Comparison of ENCODE assay signal across 24 cellular contexts in genomic region chr17:69143683-69144231, GRCh38. TPM values are rescaled to one million over a fixed set of nuclear protein-coding genes. Genes with fewer than 3 reads are reported as not detected.
"Had no signal": no experiment of that assay in that cellular context is flagged by ENCODE, and none has a peak within 500 bp of the region (broad histone marks: within the 10 kb centered on the region; RNA-seq: fewer than 3 reads in every experiment).

No MANE protein-coding gene starts in this region.

- H3K4me3 Mint-ChIP-seq: activated B cell treated with CpG ODN at 0.5 μM for 24 hours; activated naive CD4-positive, alpha-beta T cell treated with anti-CD3 and anti-CD28 coated beads for 36 hours; activated T-cell treated with anti-CD3 and anti-CD28 coated beads, Interleukin-2, amount 50 U/mL, for 72 hours; endodermal cell; memory B cell; nephron progenitor cell; stimulated activated effector memory CD8-positive, alpha-beta T cell treated with anti-CD3 and anti-CD28 coated beads, Interleukin-12 subunit alpha, Interleukin-12 subunit beta, amount 100 ng/mL, for 72 hours; stimulated activated naive CD8-positive, alpha-beta T cell treated with anti-CD3 and anti-CD28 coated beads, Interleukin-15, amount 100 ng/mL, for 72 hours; T-helper 1 cell treated with Interleukin-12 subunit alpha and Interleukin-12 subunit beta and Interleukin-4 antibody, amounts not matched to agents 30 μg/mL and 1 μg/mL, for 36 hours had no signal

- ATAC-seq: activated T-cell treated with anti-CD3 and anti-CD28 coated beads, Interleukin-2, amount 50 U/mL, for 72 hours; left lung; sciatic nerve; stimulated activated effector memory CD8-positive, alpha-beta T cell treated with anti-CD3 and anti-CD28 coated beads, Interleukin-12 subunit alpha, Interleukin-12 subunit beta, amount 100 ng/mL, for 72 hours; stimulated activated naive CD8-positive, alpha-beta T cell treated with anti-CD3 and anti-CD28 coated beads, Interleukin-15, amount 100 ng/mL, for 72 hours had no signal

- H3K4me1 ChIP-seq: parathyroid adenoma had no signal

- H2AFZ ChIP-seq: parathyroid adenoma had no signal

- H3K36me3 ChIP-seq: left lung, upper lobe of left lung had no signal

- H3K27ac Mint-ChIP-seq: activated B cell treated with CpG ODN at 0.5 μM for 24 hours; activated naive CD4-positive, alpha-beta T cell treated with anti-CD3 and anti-CD28 coated beads for 36 hours; activated T-cell treated with anti-CD3 and anti-CD28 coated beads, Interleukin-2, amount 50 U/mL, for 72 hours; endodermal cell; memory B cell; nephron progenitor cell; stimulated activated effector memory CD8-positive, alpha-beta T cell treated with anti-CD3 and anti-CD28 coated beads, Interleukin-12 subunit alpha, Interleukin-12 subunit beta, amount 100 ng/mL, for 72 hours; stimulated activated naive CD8-positive, alpha-beta T cell treated with anti-CD3 and anti-CD28 coated beads, Interleukin-15, amount 100 ng/mL, for 72 hours; T-helper 1 cell treated with Interleukin-12 subunit alpha and Interleukin-12 subunit beta and Interleukin-4 antibody, amounts not matched to agents 30 μg/mL and 1 μg/mL, for 36 hours had no signal

- H3K27ac ChIP-seq: epithelial cell of prostate, parathyroid adenoma, upper lobe of left lung had no signal

- H3K36me3 Mint-ChIP-seq: memory B cell; stimulated activated effector memory CD8-positive, alpha-beta T cell treated with anti-CD3 and anti-CD28 coated beads, Interleukin-12 subunit alpha, Interleukin-12 subunit beta, amount 100 ng/mL, for 72 hours had no signal

- H3K9me3 Mint-ChIP-seq: activated B cell treated with CpG ODN at 0.5 μM for 24 hours; activated naive CD4-positive, alpha-beta T cell treated with anti-CD3 and anti-CD28 coated beads for 36 hours; activated T-cell treated with anti-CD3 and anti-CD28 coated beads, Interleukin-2, amount 50 U/mL, for 72 hours; endodermal cell; memory B cell; nephron progenitor cell; stimulated activated effector memory CD8-positive, alpha-beta T cell treated with anti-CD3 and anti-CD28 coated beads, Interleukin-12 subunit alpha, Interleukin-12 subunit beta, amount 100 ng/mL, for 72 hours; stimulated activated naive CD8-positive, alpha-beta T cell treated with anti-CD3 and anti-CD28 coated beads, Interleukin-15, amount 100 ng/mL, for 72 hours; T-helper 1 cell treated with Interleukin-12 subunit alpha and Interleukin-12 subunit beta and Interleukin-4 antibody, amounts not matched to agents 30 μg/mL and 1 μg/mL, for 36 hours had no signal

- H3K4me3 ChIP-seq: coronary artery, left lung, upper lobe of left lung had no signal

- H3K27me3 ChIP-seq: left lung, upper lobe of left lung had no signal

- H3K9me3 ChIP-seq: left lung, upper lobe of left lung had no signal

- H3K27me3 Mint-ChIP-seq: activated B cell treated with CpG ODN at 0.5 μM for 24 hours, memory B cell had no signal

- DNase-seq: activated B cell treated with CpG ODN at 0.5 μM for 24 hours; activated CD4-positive, alpha-beta T cell treated with anti-CD3 and anti-CD28 coated beads for 4 hours; activated CD4-positive, alpha-beta T cell treated with anti-CD3 and anti-CD28 coated beads, Interleukin-2, amount 50 U/mL, for 48 hours; activated CD8-positive, alpha-beta memory T cell treated with anti-CD3 and anti-CD28 coated beads, Interleukin-2, amount 50 U/mL, for 48 hours; activated effector memory CD4-positive, alpha-beta T cell treated with Interleukin-2 at 50 U/mL for 16 hours; activated naive CD4-positive, alpha-beta T cell treated with anti-CD3 and anti-CD28 coated beads for 36 hours; activated T-cell treated with anti-CD3 and anti-CD28 coated beads, Interleukin-2, amount 50 U/mL, for 72 hours; amygdala; cerebellar nuclear complex; endodermal cell; left lung; nephron progenitor cell; small intestine; stimulated activated CD4-positive, alpha-beta T cell treated with anti-CD3 and anti-CD28 coated beads, Interleukin-2, amount 100 ng/mL, for 24 hours; stimulated activated naive CD8-positive, alpha-beta T cell treated with anti-CD3 and anti-CD28 coated beads, Interleukin-15, amount 100 ng/mL, for 72 hours; T1000; upper lobe of left lung had no signal

- H3K4me1 Mint-ChIP-seq: endodermal cell; memory B cell; stimulated activated effector memory CD8-positive, alpha-beta T cell treated with anti-CD3 and anti-CD28 coated beads, Interleukin-12 subunit alpha, Interleukin-12 subunit beta, amount 100 ng/mL, for 72 hours; stimulated activated naive CD8-positive, alpha-beta T cell treated with anti-CD3 and anti-CD28 coated beads, Interleukin-15, amount 100 ng/mL, for 72 hours had no signal

- H3K9ac ChIP-seq: parathyroid adenoma had no signal

- H3K79me2 ChIP-seq: parathyroid adenoma had no signal

RNA-seq across cellular contexts. Expression of gene ABCA6, which starts 2.1 kb away (rescaled TPM):
- total RNA-seq: activated naive CD4-positive, alpha-beta T cell treated with anti-CD3 and anti-CD28 coated beads for 36 hours; endodermal cell had no signal
